Comparison of ENCODE assay signal across 10 cellular contexts in the genomic region with DNA sequence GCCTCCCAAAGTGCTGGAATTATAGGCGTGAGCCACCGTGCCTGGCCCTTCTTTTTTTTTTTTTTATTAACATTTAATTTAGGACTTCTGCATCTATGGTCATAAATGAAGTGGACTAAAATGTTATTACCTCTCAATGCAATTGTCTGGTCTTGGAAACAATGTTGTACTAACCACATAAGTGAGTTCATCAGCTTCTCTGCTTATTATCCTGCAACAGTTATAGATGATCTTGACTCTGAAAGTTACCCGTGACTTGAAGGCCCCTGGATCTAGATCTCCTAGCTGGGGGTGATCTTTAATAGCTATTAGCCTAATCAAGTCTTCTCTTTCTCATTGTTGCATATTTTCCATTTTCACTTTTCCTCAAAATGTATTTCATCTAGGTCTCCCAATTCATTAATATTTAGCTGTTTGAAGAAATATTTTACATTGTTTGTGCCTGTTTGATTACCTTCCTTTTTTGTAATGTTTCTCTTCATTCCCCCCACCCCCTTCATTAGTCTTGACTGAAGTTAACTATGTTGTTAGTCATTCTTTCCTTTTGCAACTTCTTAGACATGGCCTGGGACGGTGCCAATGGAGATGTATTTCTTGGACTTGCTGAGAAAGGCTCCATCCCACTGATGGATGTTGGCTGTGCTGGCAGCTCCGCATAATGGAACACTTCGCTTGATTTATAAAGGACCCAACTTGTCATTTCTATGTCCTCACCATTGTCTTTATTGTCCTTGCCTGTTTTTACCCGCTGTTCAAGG.
DNase-seq lines count a peak whose midpoint lies in the region; TF ChIP-seq lines count a peak whose summit lies in the region.
"Had no signal": no experiment of that assay in that cellular context is flagged by ENCODE, and none has a peak within 500 bp of the region (broad histone marks: within the 10 kb centered on the region; RNA-seq: fewer than 3 reads in every experiment).

No MANE protein-coding gene starts in this region.

- peak; percentile 94 for DNase-seq in EH (ENCODE audit: low read depth)
- peak; percentile 79 to 96 (median 94) for DNase-seq in adrenal gland
- peak; percentile 80 for DNase-seq in fibroblast of villous mesenchyme (ENCODE audit: low read depth)
- peak; percentile 30 for DNase-seq in prostate gland (ENCODE audit: low spot score)
- DNase-seq in NCI-H1105 (lab: John Stamatoyannopoulos, UW) = no peak
- DNase-seq in activated naive CD4-positive, alpha-beta T cell treated with anti-CD3 and anti-CD28 coated beads, Interleukin-2, amount 10 ng/mL, durations not matched to agents 7 days and 5 days = no peak
- no peak for DNase-seq in 8988T
- no peak for DNase-seq in NCI-H1694 treated with DMSO at 0.1 percent for 48 hours (lab: John Stamatoyannopoulos, UW)
- DNase-seq: CD8-positive, alpha-beta memory T cell had no signal

- H3K36me3 Mint-ChIP-seq in activated naive CD4-positive, alpha-beta T cell treated with anti-CD3 and anti-CD28 coated beads, Interleukin-2, amount 10 ng/mL, durations not matched to agents 7 days and 5 days = peaks cover 9% of the 10 kb centered on the region

- CTCF ChIA-PET in activated naive CD4-positive, alpha-beta T cell treated with anti-CD3 and anti-CD28 coated beads, Interleukin-2, amount 10 ng/mL, durations not matched to agents 7 days and 5 days (lab: Charles Lee) = no interaction called here

- H3K27me3 Mint-ChIP-seq in activated naive CD4-positive, alpha-beta T cell treated with anti-CD3 and anti-CD28 coated beads, Interleukin-2, amount 10 ng/mL, durations not matched to agents 7 days and 5 days = no peaks in the 10 kb centered on the region
- H3K27me3 Mint-ChIP-seq: CD8-positive, alpha-beta memory T cell had no signal

- peak overlapping the region; percentile 81 to 90 (median 86) for H3K27ac ChIP-seq in adrenal gland
- no peak overlapping the region for H3K27ac ChIP-seq in prostate gland
- H3K27ac ChIP-seq: gastroesophageal sphincter had no signal

- H3K27ac Mint-ChIP-seq in activated naive CD4-positive, alpha-beta T cell treated with anti-CD3 and anti-CD28 coated beads, Interleukin-2, amount 10 ng/mL, durations not matched to agents 7 days and 5 days = no peak overlapping the region

- H3K4me3 ChIP-seq in adrenal gland (no peak overlapping the region), fibroblast of villous mesenchyme (ENCODE audit: low read depth, low read length) (no peak overlapping the region), prostate gland (no peak overlapping the region)
- H3K4me3 ChIP-seq: gastroesophageal sphincter had no signal

- peaks cover 49% of the 10 kb centered on the region for H3K4me1 Mint-ChIP-seq in activated naive CD4-positive, alpha-beta T cell treated with anti-CD3 and anti-CD28 coated beads, Interleukin-2, amount 10 ng/mL, durations not matched to agents 7 days and 5 days

- no peak overlapping the region for H3K4me3 Mint-ChIP-seq in activated naive CD4-positive, alpha-beta T cell treated with anti-CD3 and anti-CD28 coated beads, Interleukin-2, amount 10 ng/mL, durations not matched to agents 7 days and 5 days
- H3K4me3 Mint-ChIP-seq: CD8-positive, alpha-beta memory T cell had no signal

- no peaks in the 10 kb centered on the region for H3K27me3 ChIP-seq in adrenal gland
- H3K27me3 ChIP-seq in prostate gland (replicated peaks; ENCODE audit: insufficient read depth) = no peaks in the 10 kb centered on the region
- H3K27me3 ChIP-seq: gastroesophageal sphincter had no signal

- TF ChIP-seq CTCF in adrenal gland (IDR thresholded peaks at IDR 0.05) = no peak
- no peak for TF ChIP-seq CTCF in fibroblast of villous mesenchyme (IDR thresholded peaks at IDR 0.05; ENCODE audit: insufficient read depth, low read depth, low read length)
- TF ChIP-seq CTCF in prostate gland (IDR thresholded peaks at IDR 0.05) = no peak

- TF ChIP-seq POLR2A in adrenal gland (IDR thresholded peaks at IDR 0.05) (no peak), prostate gland (IDR thresholded peaks at IDR 0.05) (no peak)

- no peaks in the 10 kb centered on the region for H3K36me3 ChIP-seq in adrenal gland (replicated peaks in 1 of 2)
- H3K36me3 ChIP-seq in prostate gland = no peaks in the 10 kb centered on the region
- H3K36me3 ChIP-seq: gastroesophageal sphincter had no signal

- intact Hi-C loops in adrenal gland (cut with DNase I) (no loop called here), prostate gland (cut with DNase I) (no loop called here)

- no peaks in the 10 kb centered on the region for H3K9me3 ChIP-seq in adrenal gland (replicated peaks in 1 of 3)
- H3K9me3 ChIP-seq in prostate gland = no peaks in the 10 kb centered on the region
- H3K9me3 ChIP-seq: gastroesophageal sphincter had no signal

- peaks cover 7% of the 10 kb centered on the region for H3K9me3 Mint-ChIP-seq in activated naive CD4-positive, alpha-beta T cell treated with anti-CD3 and anti-CD28 coated beads, Interleukin-2, amount 10 ng/mL, durations not matched to agents 7 days and 5 days
- H3K9me3 Mint-ChIP-seq: CD8-positive, alpha-beta memory T cell had no signal

- 41 to 52% (median 47%) methylated on average over 7 of the region's 7 CpGs for WGBS in adrenal gland, 4 donors
- WGBS in prostate gland = 72% methylated on average over 7 of the region's 7 CpGs

- peaks cover 12 to 19% of the 10 kb centered on the region in 2 donors for H3K4me1 ChIP-seq in adrenal gland (replicated peaks in 1 of 2)
- H3K4me1 ChIP-seq in prostate gland (replicated peaks) = no peaks in the 10 kb centered on the region

Comparison
In these comparisons a context has a peak if more than half of its experiments do, and no peak if none do; other contexts are left out.
1. DNase-seq: peak in EH (single experiment), adrenal gland (7 of 7), fibroblast of villous mesenchyme (single experiment) and prostate gland (single experiment); none in NCI-H1105 (single experiment), activated naive CD4-positive, alpha-beta T cell treated with anti-CD3 and anti-CD28 coated beads, Interleukin-2, amount 10 ng/mL, durations not matched to agents 7 days and 5 days (single experiment), 8988T (single experiment) and NCI-H1694 treated with DMSO at 0.1 percent for 48 hours (single experiment).
2. H3K27ac ChIP-seq: peak in adrenal gland (5 of 5); none in prostate gland (0 of 2).